ENCODE assay signal across 8 cellular contexts in the genomic region with DNA sequence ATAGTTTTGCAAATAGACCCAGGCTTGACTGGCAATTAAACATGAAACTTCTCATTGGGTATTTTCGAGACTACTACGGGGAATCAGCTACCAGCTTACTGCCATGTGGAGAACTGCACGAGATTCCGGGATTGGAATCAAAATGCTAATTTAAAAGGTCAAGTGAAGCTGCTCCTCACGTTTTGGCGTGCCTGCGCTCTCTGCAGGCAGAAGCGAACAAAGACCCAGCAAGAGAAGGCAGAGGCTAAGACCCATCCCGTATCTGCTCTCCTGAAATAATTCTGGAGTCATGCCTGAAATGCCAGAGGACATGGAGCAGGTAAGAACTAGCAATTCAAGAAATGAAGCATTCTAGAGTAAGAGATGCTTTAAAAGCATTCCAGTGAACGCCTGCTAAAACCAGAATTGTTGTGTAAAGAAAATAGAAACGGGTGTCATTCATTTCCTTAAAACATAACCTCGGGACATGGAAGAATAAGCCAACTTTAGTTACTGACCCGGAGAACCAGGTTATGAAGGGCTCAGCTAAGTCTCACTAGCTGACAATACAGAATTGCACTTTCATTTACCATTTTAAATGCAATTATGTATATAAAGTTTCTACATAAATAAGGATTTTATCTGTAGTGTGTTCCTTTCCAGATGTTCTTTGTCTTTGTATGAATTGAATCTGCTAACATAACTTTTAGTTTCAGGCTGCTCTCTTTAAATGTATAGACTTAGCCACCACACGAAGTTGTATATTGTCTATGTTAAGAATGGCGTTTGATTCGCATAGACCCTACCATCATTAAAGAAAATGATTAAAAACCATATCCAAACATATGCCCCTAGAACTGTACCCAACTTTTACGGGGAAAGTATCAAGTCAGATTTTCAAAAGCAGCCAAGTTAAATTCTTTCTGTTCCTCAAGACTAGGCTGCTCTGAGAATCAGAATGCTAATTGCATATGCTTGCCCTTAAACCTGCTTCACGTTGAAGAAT. TPM values are rescaled to one million over a fixed set of nuclear protein-coding genes. Genes with fewer than 3 reads are reported as not detected.
DNase-seq lines count a peak whose midpoint lies in the region; ATAC-seq, FAIRE-seq and TF ChIP-seq lines count a peak whose summit lies in the region.

No MANE protein-coding gene starts in this region.

- peak overlapping the region; percentile 5 to 90 (median 77) for H3K4me3 ChIP-seq in heart left ventricle
- peak overlapping the region; percentile 59 to 73 (median 63) for H3K4me3 ChIP-seq in pancreas

- H3K27me3 ChIP-seq in heart left ventricle, result no peaks in the 10 kb centered on the region
- H3K27me3 ChIP-seq in pancreas, result no peaks in the 10 kb centered on the region

- H3K27me3 Mint-ChIP-seq in Calu3 (ENCODE audit: unreplicated experiment) (no peaks in the 10 kb centered on the region), HFFc6 (ENCODE audit: insufficient read depth) (no peaks in the 10 kb centered on the region; the same call in 1 of the 2 replicates)

- WGBS in heart left ventricle, 4 donors, result 1 to 2% (median 1%) methylated on average over 18 of the region's 18 CpGs
- 2% methylated on average over 18 of the region's 18 CpGs for WGBS in pancreas, 2 donors

- H3K36me3 Mint-ChIP-seq in Calu3 (ENCODE audit: insufficient read depth, unreplicated experiment) (peaks cover 43% of the 10 kb centered on the region), HFFc6 (ENCODE audit: low read depth) (no peaks in the 10 kb centered on the region)

- H3K36me3 ChIP-seq in heart left ventricle (no peaks in the 10 kb centered on the region), pancreas (no peaks in the 10 kb centered on the region)

- no peak for TF ChIP-seq CTCF in Calu3 (IDR thresholded peaks at IDR 0.05; ENCODE audit: unreplicated experiment)
- TF ChIP-seq CTCF in HFFc6 (IDR thresholded peaks at IDR 0.05), result peak; percentile 62
- peak in 9 of 12 donors; percentile 11 to 55 (median 41) for TF ChIP-seq CTCF in heart left ventricle (IDR thresholded peaks at IDR 0.05)
- TF ChIP-seq CTCF in pancreas (IDR thresholded peaks at IDR 0.05), result no peak

- H3K4me1 ChIP-seq in heart left ventricle, result peaks cover 6 to 39% (median 27%) of the 10 kb centered on the region in 12 donors
- H3K4me1 ChIP-seq in pancreas, result peaks cover 5 to 17% (median 14%) of the 10 kb centered on the region in 3 donors

- CTCF ChIA-PET in Calu3 (lab: Charles Lee), result interaction anchor here (0.6 to 1.0 kb wide), 3 partner anchors 8 to 44 kb away, joined by 4 to 9 read pairs (median 6); partner anchors contain the start of genes HMMR and NUDCD2

- H3K27ac Mint-ChIP-seq in Calu3 (ENCODE audit: unreplicated experiment) (peak overlapping the region; percentile 83), HFFc6 (peak overlapping the region; percentile 95)

- intact Hi-C loops in Calu3 (cut with micrococcal nuclease; ENCODE audit: unreplicated experiment) (loop anchor here (2.0 kb wide), 1 partner anchor 43 kb away; the partner anchor contains the start of genes HMMR and NUDCD2), heart left ventricle (cut with DNase I) (loop anchor here in 7 of 10 donors (1.0 to 5.0 kb wide), 3 partner anchors 41 to 43 kb away; partner anchors contain the start of genes HMMR (in 7 of the 7) and NUDCD2 (in 7 of the 7)), pancreas (cut with DNase I) (no loop called here)

- FAIRE-seq in pancreas (lab: Jason Lieb, UNC), result no peak

- peak; percentile 55 for DNase-seq in Calu3
- DNase-seq in HFFc6, result peak; percentile 89
- DNase-seq in RKO (ENCODE audit: low spot score), result peak; percentile 93
- DNase-seq in amniotic epithelial cell (ENCODE audit: low read depth), result peak; percentile 87
- DNase-seq in heart left ventricle, result peak; percentile 48 to 72 (median 71)
- DNase-seq in pancreas, result peak in 4 of 6 donors; percentile 29 to 58 (median 54)

- H3K27ac ChIP-seq in heart left ventricle (peak overlapping the region; percentile 89 to 99 (median 96)), pancreas (peak overlapping the region; percentile 93 to 98 (median 96))

- BruUV-seq in Calu3 (replicated peaks; lab: Mats Ljungman, UMichigan), result no TSS peak

- H3K9me3 Mint-ChIP-seq in Calu3 (ENCODE audit: low read depth, unreplicated experiment), result no peaks in the 10 kb centered on the region
- no peaks in the 10 kb centered on the region for H3K9me3 Mint-ChIP-seq in HFFc6

- ATAC-seq in heart left ventricle, result peak in 3 of 4 donors; percentile 9 to 59 (median 44)
- peak; percentile 9 to 45 (median 12) for ATAC-seq in pancreas
- ATAC-seq in HG02840 (IDR thresholded peaks at IDR 0.05; ENCODE audit: low FRiP score, unreplicated experiment), result no peak
- ATAC-seq in GM18511 (IDR thresholded peaks at IDR 0.05; ENCODE audit: unreplicated experiment), result no peak

- TF ChIP-seq POLR2A in heart left ventricle (IDR thresholded peaks at IDR 0.05), result peak in 1 of 2 donors; percentile 40

- H3K4me3 Mint-ChIP-seq in Calu3 (ENCODE audit: low read depth, unreplicated experiment) (peak overlapping the region; percentile 98), HFFc6 (peak overlapping the region; percentile 99)

- peaks cover 10% of the 10 kb centered on the region for H3K4me1 Mint-ChIP-seq in Calu3 (ENCODE audit: low read depth, unreplicated experiment)
- peaks cover 57% of the 10 kb centered on the region for H3K4me1 Mint-ChIP-seq in HFFc6 (ENCODE audit: low read depth)

- no peaks in the 10 kb centered on the region for H3K9me3 ChIP-seq in heart left ventricle
- no peaks in the 10 kb centered on the region for H3K9me3 ChIP-seq in pancreas

RNA-seq across cellular contexts. Expression of gene MAT2B, which starts 2.0 kb away (rescaled TPM):
- total RNA-seq in Calu3 (2022) (81.6 and 85.5 TPM in 2 replicates), heart left ventricle (10 to 100 TPM; 46.3 to 61.6 (median 59.3) TPM), pancreas (10 to 100 TPM in 5 of 6 donors, 1 to 10 TPM in 1; 9.2 to 34.6 (median 15.9) TPM)
- total RNA-seq in HFFc6 (2021; fragmentation: NEBNext Ultra II Directional; extraction: Animal tissue kit (Norgen Biotek cat#: 25700)), result 10 to 100 TPM; 38.8 to 53.2 (median 48.4) TPM
- polyA plus RNA-seq in heart left ventricle (10 to 100 TPM; 33.8 to 53.4 TPM), pancreas (10 to 100 TPM in 1 of 2 donors, 1 to 10 TPM in 1; 9.8 to 21.1 TPM)

RNA-seq across cellular contexts. Expression of gene HMMR, which starts 43.0 kb away (rescaled TPM):
- total RNA-seq in Calu3 (2022) (52.7 and 54.3 TPM in 2 replicates), heart left ventricle (1 to 10 TPM in 5 of 9 donors, under 1 TPM in 3, not detected in 1; 0.47 to 6.6 (median 1.3) TPM), pancreas (under 1 TPM in 5 of 6 donors, not detected in 1; 0.14 to 0.84 (median 0.38) TPM)
- 10 to 100 TPM; 16.2 to 37.0 (median 32.5) TPM for total RNA-seq in HFFc6 (2021; fragmentation: NEBNext Ultra II Directional; extraction: Animal tissue kit (Norgen Biotek cat#: 25700))
- polyA plus RNA-seq in heart left ventricle (under 1 TPM; 0.15 to 0.50 TPM), pancreas (under 1 TPM; 0.07 to 0.08 TPM)

RNA-seq across cellular contexts. Expression of gene NUDCD2, which starts 43.5 kb away (rescaled TPM):
- 36.5 and 44.9 TPM in 2 replicates for total RNA-seq in Calu3 (2022)
- 10 to 100 TPM; 15.9 to 22.4 (median 18.4) TPM for total RNA-seq in HFFc6 (2021; fragmentation: NEBNext Ultra II Directional; extraction: Animal tissue kit (Norgen Biotek cat#: 25700))
- 10 to 100 TPM in 7 of 9 donors, 1 to 10 TPM in 2; 1.6 to 17.1 (median 13.4) TPM for total RNA-seq in heart left ventricle
- polyA plus RNA-seq in heart left ventricle, result 1 to 10 TPM; 3.8 to 5.7 TPM
- total RNA-seq in pancreas, result 10 to 100 TPM in 3 of 6 donors, 1 to 10 TPM in 3; 8.7 to 14.8 (median 10.2) TPM
- polyA plus RNA-seq in pancreas, result 1 to 10 TPM; 2.8 to 5.7 TPM

Comparison
In these comparisons a context has a peak if more than half of its experiments do, and no peak if none do; other contexts are left out.
1. CTCF ChIP-seq: peak in HFFc6 (single experiment) and heart left ventricle (9 of 12); none in Calu3 (single experiment) and pancreas (0 of 4).
2. ATAC-seq: peak in heart left ventricle (3 of 4) and pancreas (4 of 4); none in HG02840 (single experiment) and GM18511 (single experiment).
3. intact Hi-C loops: an anchor here in Calu3 (2.0 kb wide) and heart left ventricle (1.0 to 5.0 kb wide); none called in pancreas.
4. Peak in every context shown above with its lines, with median percentiles within 50 percentile points of each other: DNase-seq.